ENCODE assay signal across 1 cellular context in the genomic region with DNA sequence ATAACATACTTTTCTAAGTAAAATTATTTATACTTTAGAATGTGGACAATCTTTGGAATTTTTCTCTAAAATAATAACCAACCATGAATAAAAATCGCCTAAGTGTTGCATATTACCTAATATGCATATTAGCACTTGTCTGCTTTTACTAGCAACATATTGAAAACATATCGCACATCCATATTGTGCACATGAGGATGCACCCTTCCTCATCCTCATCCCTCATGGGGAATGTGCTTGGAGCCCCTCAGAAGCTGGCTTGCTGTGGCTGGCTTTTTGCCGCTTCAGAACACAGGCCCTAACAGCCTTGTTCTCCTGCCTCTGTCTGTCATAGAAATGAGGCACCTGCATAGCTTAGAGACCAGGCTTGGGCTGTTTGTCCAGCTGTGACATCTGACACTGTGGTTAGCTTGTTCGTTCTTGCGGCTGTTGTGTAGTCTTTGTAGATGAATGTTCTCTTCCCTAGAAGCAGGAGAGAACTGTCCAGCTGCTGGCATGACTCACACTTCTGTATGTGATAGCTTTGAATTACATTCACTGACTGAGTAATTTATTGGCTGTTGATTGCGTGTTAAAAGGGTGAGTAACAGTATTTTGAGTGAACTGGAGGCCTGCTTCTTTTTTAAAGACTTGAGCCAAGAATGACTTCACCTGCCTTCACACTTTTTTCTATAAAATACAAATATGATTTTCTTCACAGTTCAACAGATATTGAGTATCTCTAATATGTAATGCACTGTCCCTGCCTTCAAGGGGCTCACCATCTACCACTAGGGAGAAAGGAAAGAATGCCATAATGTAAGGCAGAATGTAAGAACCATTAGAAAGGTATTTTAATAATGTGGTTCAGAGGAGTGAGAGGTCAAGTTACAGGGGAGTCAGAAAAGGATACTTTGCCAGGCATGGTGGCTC.
TF ChIP-seq lines count a peak whose summit lies in the region.

No MANE protein-coding gene starts in this region.

TF ChIP-seq in K562, 482 proteins besides CTCF, POLR2A, EP300 and RAD21 (continued from another document and continues in another):
- TF ChIP-seq, protein P1, sequence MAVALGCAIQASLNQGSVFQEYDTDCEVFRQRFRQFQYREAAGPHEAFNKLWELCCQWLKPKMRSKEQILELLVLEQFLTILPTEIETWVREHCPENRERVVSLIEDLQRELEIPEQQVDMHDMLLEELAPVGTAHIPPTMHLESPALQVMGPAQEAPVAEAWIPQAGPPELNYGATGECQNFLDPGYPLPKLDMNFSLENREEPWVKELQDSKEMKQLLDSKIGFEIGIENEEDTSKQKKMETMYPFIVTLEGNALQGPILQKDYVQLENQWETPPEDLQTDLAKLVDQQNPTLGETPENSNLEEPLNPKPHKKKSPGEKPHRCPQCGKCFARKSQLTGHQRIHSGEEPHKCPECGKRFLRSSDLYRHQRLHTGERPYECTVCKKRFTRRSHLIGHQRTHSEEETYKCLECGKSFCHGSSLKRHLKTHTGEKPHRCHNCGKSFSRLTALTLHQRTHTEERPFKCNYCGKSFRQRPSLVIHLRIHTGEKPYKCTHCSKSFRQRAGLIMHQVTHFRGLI (CRISPR knock-in tag; IDR thresholded peaks at IDR 0.05) = peak; percentile 75; the same call in 1 of the 2 replicates
- TF ChIP-seq MEF2D (tag; conservative IDR thresholded peaks at IDR 0.05; ENCODE audit: low read depth) (peak; percentile 66; the same call in 1 of the 2 replicates), MCM2 (IDR thresholded peaks at IDR 0.05; ENCODE audit: low read depth) (no peak), BCOR (IDR thresholded peaks at IDR 0.05) (no peak), MEIS2 (IDR thresholded peaks at IDR 0.05; ENCODE audit: partially characterized antibody) (peak; percentile 99), POLR3A (IDR thresholded peaks at IDR 0.05; ENCODE audit: borderline replicate concordance, extremely low read depth, insufficient read depth, insufficient read length) (no peak), NR2F6 (CRISPR knock-in tag; IDR thresholded peaks at IDR 0.05) (no peak), OTX1 (CRISPR knock-in tag; IDR thresholded peaks at IDR 0.05) (peak; percentile 57; the same call in 1 of the 2 replicates), HMG20B (CRISPR knock-in tag; IDR thresholded peaks at IDR 0.05) (no peak), ARNT (IDR thresholded peaks at IDR 0.05) (0 out of 4 replicates have a peak, but pooled peaks of 1 of the 2 experiments have one; percentile 50), GABPA (tag; conservative IDR thresholded peaks at IDR 0.05; ENCODE audit: low read depth) (peak; percentile 45; the same call in 1 of the 2 replicates), ELF2 (CRISPR knock-in tag; IDR thresholded peaks at IDR 0.05) (no peak), SMARCC2 (IDR thresholded peaks at IDR 0.05; ENCODE audit: low read depth) (peak; percentile 77; the same call in 1 of the 2 replicates), SMARCA5 (IDR thresholded peaks at IDR 0.05) (no peak), ATF7 (IDR thresholded peaks at IDR 0.05) (peak; percentile 89), ZNF217 (CRISPR knock-in tag; IDR thresholded peaks at IDR 0.05) (no peak), MTA3 (IDR thresholded peaks at IDR 0.05; ENCODE audit: borderline replicate concordance) (0 out of 2 replicates have a peak, but pooled peaks have one; percentile 61), CREBBP (IDR thresholded peaks at IDR 0.05; ENCODE audit: low read depth, low read length) (no peak), ZNF282 (CRISPR knock-in tag; IDR thresholded peaks at IDR 0.05) (no peak), TCF7L2 (IDR thresholded peaks at IDR 0.05; ENCODE audit: low read depth, low read length) (no peak), CCNT2 (IDR thresholded peaks at IDR 0.05; ENCODE audit: borderline replicate concordance, extremely low read depth, insufficient read length, low read depth, low read length) (no peak), HEY1 (CRISPR knock-in tag; IDR thresholded peaks at IDR 0.05; ENCODE audit: borderline replicate concordance) (no peak), ZNF124 (CRISPR knock-in tag; IDR thresholded peaks at IDR 0.05) (no peak), E2F3 (CRISPR knock-in tag; IDR thresholded peaks at IDR 0.05) (no peak), TGIF2 (CRISPR knock-in tag; IDR thresholded peaks at IDR 0.05) (no peak), RAD51 (IDR thresholded peaks at IDR 0.05; ENCODE audit: borderline replicate concordance, low read depth) (no peak), KLF16 (IDR thresholded peaks at IDR 0.05) (peak; percentile 95), NBN (IDR thresholded peaks at IDR 0.05; ENCODE audit: low read depth) (peak; percentile 62; the same call in 1 of the 2 replicates), DPF2 (IDR thresholded peaks at IDR 0.05) (peak; percentile 89), HCFC1 (IDR thresholded peaks at IDR 0.05; ENCODE audit: low read depth, low read length) (no peak), PHF20 (IDR thresholded peaks at IDR 0.05; ENCODE audit: partially characterized antibody) (no peak), CHD2 (IDR thresholded peaks at IDR 0.05; ENCODE audit: low read depth, low read length) (no peak)
- TF ChIP-seq, protein P2, sequence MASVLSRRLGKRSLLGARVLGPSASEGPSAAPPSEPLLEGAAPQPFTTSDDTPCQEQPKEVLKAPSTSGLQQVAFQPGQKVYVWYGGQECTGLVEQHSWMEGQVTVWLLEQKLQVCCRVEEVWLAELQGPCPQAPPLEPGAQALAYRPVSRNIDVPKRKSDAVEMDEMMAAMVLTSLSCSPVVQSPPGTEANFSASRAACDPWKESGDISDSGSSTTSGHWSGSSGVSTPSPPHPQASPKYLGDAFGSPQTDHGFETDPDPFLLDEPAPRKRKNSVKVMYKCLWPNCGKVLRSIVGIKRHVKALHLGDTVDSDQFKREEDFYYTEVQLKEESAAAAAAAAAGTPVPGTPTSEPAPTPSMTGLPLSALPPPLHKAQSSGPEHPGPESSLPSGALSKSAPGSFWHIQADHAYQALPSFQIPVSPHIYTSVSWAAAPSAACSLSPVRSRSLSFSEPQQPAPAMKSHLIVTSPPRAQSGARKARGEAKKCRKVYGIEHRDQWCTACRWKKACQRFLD (CRISPR knock-in tag; IDR thresholded peaks at IDR 0.05) = peak; percentile 98
- TF ChIP-seq, protein P3, sequence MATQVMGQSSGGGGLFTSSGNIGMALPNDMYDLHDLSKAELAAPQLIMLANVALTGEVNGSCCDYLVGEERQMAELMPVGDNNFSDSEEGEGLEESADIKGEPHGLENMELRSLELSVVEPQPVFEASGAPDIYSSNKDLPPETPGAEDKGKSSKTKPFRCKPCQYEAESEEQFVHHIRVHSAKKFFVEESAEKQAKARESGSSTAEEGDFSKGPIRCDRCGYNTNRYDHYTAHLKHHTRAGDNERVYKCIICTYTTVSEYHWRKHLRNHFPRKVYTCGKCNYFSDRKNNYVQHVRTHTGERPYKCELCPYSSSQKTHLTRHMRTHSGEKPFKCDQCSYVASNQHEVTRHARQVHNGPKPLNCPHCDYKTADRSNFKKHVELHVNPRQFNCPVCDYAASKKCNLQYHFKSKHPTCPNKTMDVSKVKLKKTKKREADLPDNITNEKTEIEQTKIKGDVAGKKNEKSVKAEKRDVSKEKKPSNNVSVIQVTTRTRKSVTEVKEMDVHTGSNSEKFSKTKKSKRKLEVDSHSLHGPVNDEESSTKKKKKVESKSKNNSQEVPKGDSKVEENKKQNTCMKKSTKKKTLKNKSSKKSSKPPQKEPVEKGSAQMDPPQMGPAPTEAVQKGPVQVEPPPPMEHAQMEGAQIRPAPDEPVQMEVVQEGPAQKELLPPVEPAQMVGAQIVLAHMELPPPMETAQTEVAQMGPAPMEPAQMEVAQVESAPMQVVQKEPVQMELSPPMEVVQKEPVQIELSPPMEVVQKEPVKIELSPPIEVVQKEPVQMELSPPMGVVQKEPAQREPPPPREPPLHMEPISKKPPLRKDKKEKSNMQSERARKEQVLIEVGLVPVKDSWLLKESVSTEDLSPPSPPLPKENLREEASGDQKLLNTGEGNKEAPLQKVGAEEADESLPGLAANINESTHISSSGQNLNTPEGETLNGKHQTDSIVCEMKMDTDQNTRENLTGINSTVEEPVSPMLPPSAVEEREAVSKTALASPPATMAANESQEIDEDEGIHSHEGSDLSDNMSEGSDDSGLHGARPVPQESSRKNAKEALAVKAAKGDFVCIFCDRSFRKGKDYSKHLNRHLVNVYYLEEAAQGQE (CRISPR knock-in tag; IDR thresholded peaks at IDR 0.05; ENCODE audit: low read depth) = peak; percentile 95
- TF ChIP-seq, protein P4, sequence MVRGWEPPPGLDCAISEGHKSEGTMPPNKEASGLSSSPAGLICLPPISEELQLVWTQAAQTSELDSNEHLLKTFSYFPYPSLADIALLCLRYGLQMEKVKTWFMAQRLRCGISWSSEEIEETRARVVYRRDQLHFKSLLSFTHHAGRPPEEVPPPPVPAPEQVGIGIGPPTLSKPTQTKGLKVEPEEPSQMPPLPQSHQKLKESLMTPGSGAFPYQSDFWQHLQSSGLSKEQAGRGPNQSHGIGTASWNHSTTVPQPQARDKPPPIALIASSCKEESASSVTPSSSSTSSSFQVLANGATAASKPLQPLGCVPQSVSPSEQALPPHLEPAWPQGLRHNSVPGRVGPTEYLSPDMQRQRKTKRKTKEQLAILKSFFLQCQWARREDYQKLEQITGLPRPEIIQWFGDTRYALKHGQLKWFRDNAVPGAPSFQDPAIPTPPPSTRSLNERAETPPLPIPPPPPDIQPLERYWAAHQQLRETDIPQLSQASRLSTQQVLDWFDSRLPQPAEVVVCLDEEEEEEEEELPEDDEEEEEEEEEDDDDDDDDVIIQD (CRISPR knock-in tag; IDR thresholded peaks at IDR 0.05) = no peak
- TF ChIP-seq, protein P5, sequence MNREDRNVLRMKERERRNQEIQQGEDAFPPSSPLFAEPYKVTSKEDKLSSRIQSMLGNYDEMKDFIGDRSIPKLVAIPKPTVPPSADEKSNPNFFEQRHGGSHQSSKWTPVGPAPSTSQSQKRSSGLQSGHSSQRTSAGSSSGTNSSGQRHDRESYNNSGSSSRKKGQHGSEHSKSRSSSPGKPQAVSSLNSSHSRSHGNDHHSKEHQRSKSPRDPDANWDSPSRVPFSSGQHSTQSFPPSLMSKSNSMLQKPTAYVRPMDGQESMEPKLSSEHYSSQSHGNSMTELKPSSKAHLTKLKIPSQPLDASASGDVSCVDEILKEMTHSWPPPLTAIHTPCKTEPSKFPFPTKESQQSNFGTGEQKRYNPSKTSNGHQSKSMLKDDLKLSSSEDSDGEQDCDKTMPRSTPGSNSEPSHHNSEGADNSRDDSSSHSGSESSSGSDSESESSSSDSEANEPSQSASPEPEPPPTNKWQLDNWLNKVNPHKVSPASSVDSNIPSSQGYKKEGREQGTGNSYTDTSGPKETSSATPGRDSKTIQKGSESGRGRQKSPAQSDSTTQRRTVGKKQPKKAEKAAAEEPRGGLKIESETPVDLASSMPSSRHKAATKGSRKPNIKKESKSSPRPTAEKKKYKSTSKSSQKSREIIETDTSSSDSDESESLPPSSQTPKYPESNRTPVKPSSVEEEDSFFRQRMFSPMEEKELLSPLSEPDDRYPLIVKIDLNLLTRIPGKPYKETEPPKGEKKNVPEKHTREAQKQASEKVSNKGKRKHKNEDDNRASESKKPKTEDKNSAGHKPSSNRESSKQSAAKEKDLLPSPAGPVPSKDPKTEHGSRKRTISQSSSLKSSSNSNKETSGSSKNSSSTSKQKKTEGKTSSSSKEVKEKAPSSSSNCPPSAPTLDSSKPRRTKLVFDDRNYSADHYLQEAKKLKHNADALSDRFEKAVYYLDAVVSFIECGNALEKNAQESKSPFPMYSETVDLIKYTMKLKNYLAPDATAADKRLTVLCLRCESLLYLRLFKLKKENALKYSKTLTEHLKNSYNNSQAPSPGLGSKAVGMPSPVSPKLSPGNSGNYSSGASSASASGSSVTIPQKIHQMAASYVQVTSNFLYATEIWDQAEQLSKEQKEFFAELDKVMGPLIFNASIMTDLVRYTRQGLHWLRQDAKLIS (CRISPR knock-in tag; IDR thresholded peaks at IDR 0.05) = 0 out of 2 replicates have a peak, but pooled peaks have one; percentile 72
- TF ChIP-seq, protein P6, sequence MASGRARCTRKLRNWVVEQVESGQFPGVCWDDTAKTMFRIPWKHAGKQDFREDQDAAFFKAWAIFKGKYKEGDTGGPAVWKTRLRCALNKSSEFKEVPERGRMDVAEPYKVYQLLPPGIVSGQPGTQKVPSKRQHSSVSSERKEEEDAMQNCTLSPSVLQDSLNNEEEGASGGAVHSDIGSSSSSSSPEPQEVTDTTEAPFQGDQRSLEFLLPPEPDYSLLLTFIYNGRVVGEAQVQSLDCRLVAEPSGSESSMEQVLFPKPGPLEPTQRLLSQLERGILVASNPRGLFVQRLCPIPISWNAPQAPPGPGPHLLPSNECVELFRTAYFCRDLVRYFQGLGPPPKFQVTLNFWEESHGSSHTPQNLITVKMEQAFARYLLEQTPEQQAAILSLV (tag; IDR thresholded peaks at IDR 0.05) = peak; percentile 35; the same call in 1 of the 2 replicates
- TF ChIP-seq, protein P7, sequence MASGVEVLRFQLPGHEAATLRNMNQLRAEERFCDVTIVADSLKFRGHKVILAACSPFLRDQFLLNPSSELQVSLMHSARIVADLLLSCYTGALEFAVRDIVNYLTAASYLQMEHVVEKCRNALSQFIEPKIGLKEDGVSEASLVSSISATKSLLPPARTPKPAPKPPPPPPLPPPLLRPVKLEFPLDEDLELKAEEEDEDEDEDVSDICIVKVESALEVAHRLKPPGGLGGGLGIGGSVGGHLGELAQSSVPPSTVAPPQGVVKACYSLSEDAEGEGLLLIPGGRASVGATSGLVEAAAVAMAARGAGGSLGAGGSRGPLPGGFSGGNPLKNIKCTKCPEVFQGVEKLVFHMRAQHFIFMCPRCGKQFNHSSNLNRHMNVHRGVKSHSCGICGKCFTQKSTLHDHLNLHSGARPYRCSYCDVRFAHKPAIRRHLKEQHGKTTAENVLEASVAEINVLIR (CRISPR knock-in tag; IDR thresholded peaks at IDR 0.05) = peak; percentile 58; the same call in 1 of the 2 replicates
- TF ChIP-seq, protein P8, sequence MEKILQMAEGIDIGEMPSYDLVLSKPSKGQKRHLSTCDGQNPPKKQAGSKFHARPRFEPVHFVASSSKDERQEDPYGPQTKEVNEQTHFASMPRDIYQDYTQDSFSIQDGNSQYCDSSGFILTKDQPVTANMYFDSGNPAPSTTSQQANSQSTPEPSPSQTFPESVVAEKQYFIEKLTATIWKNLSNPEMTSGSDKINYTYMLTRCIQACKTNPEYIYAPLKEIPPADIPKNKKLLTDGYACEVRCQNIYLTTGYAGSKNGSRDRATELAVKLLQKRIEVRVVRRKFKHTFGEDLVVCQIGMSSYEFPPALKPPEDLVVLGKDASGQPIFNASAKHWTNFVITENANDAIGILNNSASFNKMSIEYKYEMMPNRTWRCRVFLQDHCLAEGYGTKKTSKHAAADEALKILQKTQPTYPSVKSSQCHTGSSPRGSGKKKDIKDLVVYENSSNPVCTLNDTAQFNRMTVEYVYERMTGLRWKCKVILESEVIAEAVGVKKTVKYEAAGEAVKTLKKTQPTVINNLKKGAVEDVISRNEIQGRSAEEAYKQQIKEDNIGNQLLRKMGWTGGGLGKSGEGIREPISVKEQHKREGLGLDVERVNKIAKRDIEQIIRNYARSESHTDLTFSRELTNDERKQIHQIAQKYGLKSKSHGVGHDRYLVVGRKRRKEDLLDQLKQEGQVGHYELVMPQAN (IDR thresholded peaks at IDR 0.05; ENCODE audit: borderline replicate concordance) = no peak
- TF ChIP-seq, protein P9, sequence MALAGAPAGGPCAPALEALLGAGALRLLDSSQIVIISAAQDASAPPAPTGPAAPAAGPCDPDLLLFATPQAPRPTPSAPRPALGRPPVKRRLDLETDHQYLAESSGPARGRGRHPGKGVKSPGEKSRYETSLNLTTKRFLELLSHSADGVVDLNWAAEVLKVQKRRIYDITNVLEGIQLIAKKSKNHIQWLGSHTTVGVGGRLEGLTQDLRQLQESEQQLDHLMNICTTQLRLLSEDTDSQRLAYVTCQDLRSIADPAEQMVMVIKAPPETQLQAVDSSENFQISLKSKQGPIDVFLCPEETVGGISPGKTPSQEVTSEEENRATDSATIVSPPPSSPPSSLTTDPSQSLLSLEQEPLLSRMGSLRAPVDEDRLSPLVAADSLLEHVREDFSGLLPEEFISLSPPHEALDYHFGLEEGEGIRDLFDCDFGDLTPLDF (CRISPR knock-in tag; IDR thresholded peaks at IDR 0.05) = no peak
